Comparison of ENCODE assay signal across 8 cellular contexts in the genomic region with DNA sequence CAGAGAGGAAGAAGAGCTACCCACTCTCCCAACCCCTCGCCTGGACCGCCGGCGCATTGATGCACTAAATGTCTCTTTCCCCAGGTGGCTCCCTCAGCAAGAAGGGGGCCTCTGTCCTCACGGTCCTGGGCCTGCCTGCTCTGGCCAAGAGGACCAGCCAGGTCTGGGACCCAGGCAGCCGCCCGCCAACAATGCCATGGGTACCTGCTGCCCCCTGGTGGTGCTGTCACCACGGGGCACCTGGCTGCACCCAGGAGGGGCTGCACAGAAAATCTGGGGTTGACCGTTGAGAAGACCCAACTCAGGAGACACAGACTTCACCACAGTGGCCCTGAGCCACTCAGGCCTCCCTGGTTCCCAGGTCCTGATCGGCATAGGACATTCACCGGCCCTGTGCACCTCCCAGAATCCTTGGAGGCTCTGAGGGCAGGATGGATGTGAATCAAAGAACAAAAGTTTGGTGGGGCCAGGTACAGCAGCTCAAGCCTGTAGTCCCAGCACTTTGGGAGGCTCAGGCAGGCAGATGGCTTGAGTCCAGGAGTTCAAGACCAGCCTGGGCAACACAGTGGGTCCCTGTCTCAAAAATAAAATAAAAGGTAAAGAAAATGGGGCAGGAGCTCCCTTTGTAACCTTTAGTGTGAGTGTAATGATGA. TPM values are rescaled to one million over a fixed set of nuclear protein-coding genes. Genes with fewer than 3 reads are reported as not detected.
DNase-seq lines count a peak whose midpoint lies in the region; ATAC-seq and TF ChIP-seq lines count a peak whose summit lies in the region.

No MANE protein-coding gene starts in this region.

- H4K12ac ChIP-seq in trophoblast cell (ENCODE audit: low read depth, low read length), result no peak overlapping the region

- TF ChIP-seq EP300 in SK-N-SH (IDR thresholded peaks at IDR 0.05; ENCODE audit: borderline replicate concordance in 1 of 2, low read depth in 1 of 2, low read length in 1 of 2), result no peak

- H3K4ac ChIP-seq in trophoblast cell (ENCODE audit: low read depth, low read length), result no peak overlapping the region

- TF ChIP-seq RAD21 in SK-N-SH (IDR thresholded peaks at IDR 0.05; ENCODE audit: low read length), result peak; percentile 98

- no peaks in the 10 kb centered on the region for H3K9me2 ChIP-seq in SK-N-SH

- no peak overlapping the region for H3K18ac ChIP-seq in trophoblast cell (ENCODE audit: low read length)

- peak overlapping the region; percentile 54 for H2BK12ac ChIP-seq in trophoblast cell (ENCODE audit: low read length)

- peaks cover 6 to 34% of the 10 kb centered on the region in 2 experiments; a peak in 3 of 4 replicates for H3K4me1 ChIP-seq in SK-N-SH (ENCODE audit: control insufficient read depth in 1 of 2, insufficient read depth in 2 of 2, low read depth in 1 of 2, low read length in 1 of 2)
- H3K4me1 ChIP-seq in trophoblast cell (ENCODE audit: control insufficient read depth in 1 of 2, insufficient read depth in 2 of 2, low read length in 2 of 2), result peaks cover 15 to 19% of the 10 kb centered on the region in 2 experiments
- peaks cover 26% of the 10 kb centered on the region for H3K4me1 ChIP-seq in upper lobe of right lung

- H3K36me3 ChIP-seq in SK-N-SH (replicated peaks in 1 of 2; ENCODE audit: control insufficient read depth in 1 of 2, insufficient read depth in 2 of 2, low read length in 1 of 2) (no peaks in the 10 kb centered on the region), trophoblast cell (ENCODE audit: control insufficient read depth in 1 of 2, insufficient read depth in 2 of 2, low read length in 2 of 2) (peaks cover 5% of the 10 kb centered on the region in 2 experiments), upper lobe of right lung (no peaks in the 10 kb centered on the region)

- no peak overlapping the region for H4K8ac ChIP-seq in trophoblast cell (ENCODE audit: low read depth, low read length)

- no peaks in the 10 kb centered on the region for H3K27me3 ChIP-seq in SK-N-SH (ENCODE audit: insufficient read depth)
- no peaks in the 10 kb centered on the region for H3K27me3 ChIP-seq in trophoblast cell (ENCODE audit: insufficient read depth, low read length)
- no peaks in the 10 kb centered on the region for H3K27me3 ChIP-seq in upper lobe of right lung

- H4K20me1 ChIP-seq in SK-N-SH (ENCODE audit: insufficient read depth), result peaks cover 23% of the 10 kb centered on the region

- H3K79me1 ChIP-seq in trophoblast cell (ENCODE audit: low read length), result peaks cover 33% of the 10 kb centered on the region

- H3K14ac ChIP-seq in trophoblast cell (ENCODE audit: low read length), result no peak overlapping the region

- H3K9me3 ChIP-seq in SK-N-SH (no peaks in the 10 kb centered on the region), trophoblast cell (ENCODE audit: insufficient read depth, low read depth, low read length) (no peaks in the 10 kb centered on the region), upper lobe of right lung (no peaks in the 10 kb centered on the region)

- DNase-seq in DMS53 treated with DMSO at 0.1 percent for 48 hours (lab: John Stamatoyannopoulos, UW; ENCODE audit: unreplicated experiment) (peak; percentile 72), KBM-7 (peak; percentile 73), SK-N-SH (peak; percentile 92), activated gamma-delta T cell treated with Interleukin-2 at 50 U/mL for 16 hours (peak; percentile 77), germinal center (ENCODE audit: low spot score) (peak; percentile 85), trophoblast cell (peak; percentile 73 to 87), upper lobe of right lung (peak; percentile 91)

- H2AFZ ChIP-seq in SK-N-SH (ENCODE audit: low read depth) (no peak overlapping the region), trophoblast cell (ENCODE audit: insufficient read depth, low read length, poor library complexity) (no peak overlapping the region)

- peak overlapping the region; percentile 7 for H2BK120ac ChIP-seq in trophoblast cell (ENCODE audit: insufficient read depth, low read length, poor library complexity)

- CTCF ChIA-PET in SK-N-SH (lab: Yijun Ruan, JAX), result interaction anchor here (0.6 to 7.3 kb wide), 73 partner anchors 9 to 323 kb away, joined by 3 to 236 read pairs (median 6); a partner anchor contains a TSS

- H3K23ac ChIP-seq in trophoblast cell (ENCODE audit: low read length), result no peak overlapping the region

- 5% methylated on average over 8 of the region's 11 CpGs for WGBS in SK-N-SH (ENCODE audit: low lambda C conversion rate)
- WGBS in trophoblast cell (ENCODE audit: extremely low coverage, insufficient coverage, insufficient read length), result no CpG with 5 or more reads among the region's 11 CpGs

- H3K4me2 ChIP-seq in SK-N-SH, result peak overlapping the region; percentile 100; the same call in 1 of the 2 replicates
- H3K4me2 ChIP-seq in trophoblast cell (ENCODE audit: low read length), result no peak overlapping the region

- peak; percentile 94 for TF ChIP-seq CTCF in SK-N-SH (IDR thresholded peaks at IDR 0.05)
- TF ChIP-seq CTCF in upper lobe of right lung (IDR thresholded peaks at IDR 0.05), result peak; percentile 99

- H4K91ac ChIP-seq in trophoblast cell (ENCODE audit: low read depth, low read length), result peak overlapping the region; percentile 99

- in situ Hi-C loops in KBM-7 (cut with MboI; ENCODE audit: low pct_unique_long_range_greater_than_20kb, low sequenced_read_pairs), result loop anchor here (10.0 to 25.0 kb wide), 2 partner anchors 220 to 457 kb away; a partner anchor contains a TSS

- no peaks in the 10 kb centered on the region for H3F3A ChIP-seq in SK-N-SH (replicated peaks; ENCODE audit: insufficient read depth)

- ATAC-seq in upper lobe of right lung (peak; percentile 77), HG03280 (IDR thresholded peaks at IDR 0.05; ENCODE audit: unreplicated experiment) (no peak)

- H3K4me3 ChIP-seq in SK-N-SH (ENCODE audit: low read depth in 2 of 2, low read length in 1 of 2) (peak overlapping the region in 1 of 2 experiments; percentile 75; a peak in 1 of 4 replicates), trophoblast cell (ENCODE audit: low read depth, low read length) (no peak overlapping the region), upper lobe of right lung (no peak overlapping the region)

- H3K9ac ChIP-seq in SK-N-SH (no peak overlapping the region), trophoblast cell (ENCODE audit: low read length) (no peak overlapping the region)

- intact Hi-C loops in upper lobe of right lung (cut with DNase I), result loop anchor here (5.0 kb wide), 1 partner anchor 212 kb away; no protein-coding TSS in a partner anchor

- no peak overlapping the region for H2AK5ac ChIP-seq in trophoblast cell (ENCODE audit: low read length)

- H2BK5ac ChIP-seq in trophoblast cell (ENCODE audit: low read depth, low read length, poor library complexity), result no peak overlapping the region

- H3K79me2 ChIP-seq in SK-N-SH (ENCODE audit: insufficient read depth), result peaks cover 35% of the 10 kb centered on the region
- H3K79me2 ChIP-seq in trophoblast cell (ENCODE audit: control insufficient read depth, insufficient read depth, low read length, poor library complexity), result peaks cover 36% of the 10 kb centered on the region

- POLR2A ChIA-PET in SK-N-SH (lab: Yijun Ruan, JAX), result interaction anchor here (2.2 kb wide), 1 partner anchor 256 kb away, joined by 8 read pairs; a partner anchor contains a TSS

- H3K27ac ChIP-seq in SK-N-SH (ENCODE audit: low read depth in 2 of 2, low read length in 1 of 2) (no peak overlapping the region), trophoblast cell (ENCODE audit: low read depth, low read length) (no peak overlapping the region), upper lobe of right lung (no peak overlapping the region)

TF ChIP-seq in SK-N-SH, 30 proteins besides CTCF, POLR2A, EP300 and RAD21:
- TF ChIP-seq CHD2 (IDR thresholded peaks at IDR 0.05; ENCODE audit: low read length, partially characterized antibody), result peak; percentile 44
- peak; percentile 99 for TF ChIP-seq SMC3 (IDR thresholded peaks at IDR 0.05; ENCODE audit: low read depth, low read length)
- no peak for TF ChIP-seq JUND (IDR thresholded peaks at IDR 0.05)

RNA-seq across cellular contexts. Expression of a gene that starts 2.4 kb away (rescaled TPM):
- 12.9 and 14.9 TPM in 2 replicates for polyA plus RNA-seq in SK-N-SH (2012; rRNA removed)
- 9.1 and 12.6 TPM in 2 replicates for polyA plus RNA-seq in SK-N-SH (2012; cell fraction: cytosol; rRNA removed)
- polyA plus RNA-seq in SK-N-SH (2012; cell fraction: nucleus; rRNA removed), result 23.3 and 24.1 TPM in 2 replicates
- 54.6 and 55.9 TPM in 2 replicates for polyA plus RNA-seq in trophoblast cell (2013)
- total RNA-seq in upper lobe of right lung, result 34.6 TPM

RNA-seq across cellular contexts. Expression of a gene that starts 30.8 kb away (rescaled TPM):
- polyA plus RNA-seq in SK-N-SH (2012; rRNA removed), result 21.6 and 23.1 TPM in 2 replicates
- 22.9 and 26.1 TPM in 2 replicates for polyA plus RNA-seq in SK-N-SH (2012; cell fraction: cytosol; rRNA removed)
- 17.2 and 19.8 TPM in 2 replicates for polyA plus RNA-seq in SK-N-SH (2012; cell fraction: nucleus; rRNA removed)
- 7.4 and 8.4 TPM in 2 replicates for polyA plus RNA-seq in trophoblast cell (2013)
- 10.7 TPM for total RNA-seq in upper lobe of right lung
